8 cellular contexts compared by ENCODE assay signal in the genomic region with DNA sequence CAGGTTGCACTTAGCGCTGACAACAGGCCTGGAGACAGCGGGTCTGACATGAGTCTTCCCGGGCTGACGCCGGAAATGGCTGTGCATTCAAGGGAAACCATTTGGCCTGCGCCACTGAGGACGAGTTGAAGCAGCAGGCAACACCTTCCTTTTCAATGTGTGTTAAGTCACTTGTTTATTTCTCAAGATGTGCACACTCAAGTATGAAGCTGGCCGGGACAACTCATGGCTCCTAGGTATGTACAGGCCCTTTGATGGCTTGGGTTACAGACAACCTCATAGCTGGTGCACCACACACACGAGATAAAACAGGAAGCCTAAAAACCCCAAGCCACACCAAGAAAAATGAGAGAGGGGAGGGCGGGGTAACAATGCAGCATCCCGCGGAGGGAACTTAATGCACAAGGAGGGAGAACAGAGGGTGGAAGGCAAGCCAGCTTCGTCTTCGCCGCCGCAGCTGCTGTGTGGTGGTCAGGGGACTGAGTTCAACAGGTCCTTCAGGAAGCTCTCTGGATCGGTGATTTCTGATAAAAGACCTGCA.
DNase-seq lines count a peak whose midpoint lies in the region; ATAC-seq and TF ChIP-seq lines count a peak whose summit lies in the region.

No MANE protein-coding gene starts in this region.

- POLR2A ChIA-PET in T-cell (lab: Charles Lee): interaction anchor here in 1 of 2 donors (1.2 kb wide), 1 partner anchor 147 kb away, joined by 4 read pairs; no protein-coding TSS in a partner anchor

- H3K27me3 ChIP-seq in foreskin keratinocyte: no peaks in the 10 kb centered on the region

- TF ChIP-seq CTCF in foreskin keratinocyte (conservative IDR thresholded peaks at IDR 0.05): no peak

- no peak overlapping the region for H3K27ac ChIP-seq in foreskin keratinocyte

- peaks cover 57 to 70% (median 59%) of the 10 kb centered on the region in 3 donors for H3K4me1 Mint-ChIP-seq in T-cell

- H3K9me3 Mint-ChIP-seq in T-cell: no peaks in the 10 kb centered on the region

- H3K4me1 ChIP-seq in foreskin keratinocyte: peaks cover 36% of the 10 kb centered on the region

- H3K27ac Mint-ChIP-seq in T-cell: peak overlapping the region; percentile 72 to 81

- H3K4me3 Mint-ChIP-seq in T-cell: peak overlapping the region; percentile 41 to 66 (median 59)

- DNase-seq in T-cell: peak; percentile 48 to 84 (median 69)
- DNase-seq in activated T-cell treated with anti-CD3 and anti-CD28 coated beads, Interleukin-2, amount 50 U/mL, for 1 hour: peak; percentile 63
- DNase-seq in foreskin keratinocyte: no peak
- DNase-seq in stimulated activated CD8-positive, alpha-beta memory T cell treated with anti-CD3 and anti-CD28 coated beads, Interleukin-4, amount 100 ng/mL, for 48 hours: peak; percentile 45
- no peak for DNase-seq in AG20443 (ENCODE audit: low spot score)
- no peak for DNase-seq in amygdala (lab: John Stamatoyannopoulos, UW)
- no peak for DNase-seq in AG08396 (ENCODE audit: low spot score)

- H3K27me3 Mint-ChIP-seq in T-cell: no peaks in the 10 kb centered on the region

- ATAC-seq in T-cell (replicated peaks in 1 of 4): peak; percentile 94 to 97 (median 96)
- peak; percentile 6 for ATAC-seq in foreskin keratinocyte
- ATAC-seq in HG03039 (IDR thresholded peaks at IDR 0.05; ENCODE audit: unreplicated experiment): no peak

- CTCF ChIA-PET in T-cell (lab: Charles Lee): interaction anchor here in 1 of 2 donors (0.7 to 2.2 kb wide), 5 partner anchors 161 to 172 kb away, joined by 3 to 7 read pairs (median 3); a partner anchor contains a TSS

- peaks cover 37% of the 10 kb centered on the region for H3K36me3 Mint-ChIP-seq in T-cell

Comparison
In these comparisons a context has a peak if more than half of its experiments do, and no peak if none do; other contexts are left out.
1. DNase-seq: peak in T-cell (34 of 34), activated T-cell treated with anti-CD3 and anti-CD28 coated beads, Interleukin-2, amount 50 U/mL, for 1 hour (single experiment) and stimulated activated CD8-positive, alpha-beta memory T cell treated with anti-CD3 and anti-CD28 coated beads, Interleukin-4, amount 100 ng/mL, for 48 hours (single experiment); none in foreskin keratinocyte (0 of 2), AG20443 (single experiment), amygdala (0 of 56) and AG08396 (single experiment).